In genomic region chr18:35549515-35549914, GRCh38 we compare ENCODE assay signal across 2 cellular contexts.
A peak's percentile ranks its signal among the peaks of the same experiment; 100 is the strongest.
TF ChIP-seq lines count a peak whose summit lies in the region.

No MANE protein-coding gene starts in this region.

TF ChIP-seq in liver, 16 proteins besides CTCF, POLR2A, EP300 and RAD21:
- TF ChIP-seq HNF4G (IDR thresholded peaks at IDR 0.05) (no peak), NR2F2 (IDR thresholded peaks at IDR 0.05) (peak; percentile 13)

TF ChIP-seq in HepG2, 621 proteins besides CTCF, POLR2A, EP300 and RAD21:
- TF ChIP-seq MXD1 (CRISPR knock-in tag; IDR thresholded peaks at IDR 0.05) (no peak), ZNF569 (CRISPR knock-in tag; IDR thresholded peaks at IDR 0.05; ENCODE audit: borderline replicate concordance) (no peak), ZNF207 (IDR thresholded peaks at IDR 0.05; ENCODE audit: borderline replicate concordance) (no peak)
TF ChIP-seq in HepG2: peak in this region for 0.
